Comparison of ENCODE assay signal across 8 cellular contexts in genomic region chr14:21092147-21093011, GRCh38. TPM values are rescaled to one million over a fixed set of nuclear protein-coding genes. Genes with fewer than 3 reads are reported as not detected.
DNase-seq lines count a peak whose midpoint lies in the region; ATAC-seq, FAIRE-seq and TF ChIP-seq lines count a peak whose summit lies in the region.

No MANE protein-coding gene starts in this region.

- no peaks in the 10 kb centered on the region for H3K9me3 ChIP-seq in adrenal gland (replicated peaks in 1 of 3)
- H3K9me3 ChIP-seq in right cardiac atrium (ENCODE audit: control insufficient read depth, low read length), result no peaks in the 10 kb centered on the region
- no peaks in the 10 kb centered on the region for H3K9me3 ChIP-seq in gastrocnemius medialis

- in situ Hi-C loops in gastrocnemius medialis (cut with MboI; ENCODE audit: low sequenced_read_pairs in 4 of 4), result loop anchor here in 2 of 4 donors (10.0 kb wide), 1 partner anchor 78 kb away; no protein-coding TSS in a partner anchor

- H3K27me3 ChIP-seq in adrenal gland (no peaks in the 10 kb centered on the region), right cardiac atrium (ENCODE audit: control insufficient read depth, insufficient read depth) (no peaks in the 10 kb centered on the region), gastrocnemius medialis (no peaks in the 10 kb centered on the region)

- TF ChIP-seq POLR2A in adrenal gland (IDR thresholded peaks at IDR 0.05) (peak in 1 of 2 donors; percentile 31), gastrocnemius medialis (IDR thresholded peaks at IDR 0.05) (no peak)

- no peak for FAIRE-seq in HTR-8/SVneo (lab: Jason Lieb, UNC)

- peak overlapping the region in 3 of 5 donors; percentile 24 to 79 (median 68) for H3K27ac ChIP-seq in adrenal gland
- no peak overlapping the region for H3K27ac ChIP-seq in right cardiac atrium (ENCODE audit: low read length)
- peak overlapping the region in 2 of 4 donors; percentile 33 to 63 for H3K27ac ChIP-seq in gastrocnemius medialis

- intact Hi-C loops in adrenal gland (cut with DNase I) (loop anchor here (5.0 kb wide), 2 partner anchors 70 to 75 kb away; no protein-coding TSS in a partner anchor), right cardiac atrium (cut with DNase I) (loop anchor here (2.0 to 5.0 kb wide), 3 partner anchors 75 to 80 kb away; no protein-coding TSS in a partner anchor), gastrocnemius medialis (cut with DNase I; ENCODE audit: low total_unique reads) (loop anchor here (1.0 kb wide), 3 partner anchors 12 to 78 kb away; no protein-coding TSS in a partner anchor)

- H3K4me1 ChIP-seq in adrenal gland (replicated peaks in 1 of 2) (peaks cover 13 to 39% of the 10 kb centered on the region in 2 donors), right cardiac atrium (ENCODE audit: control insufficient read depth, insufficient read depth, low read length) (peaks cover 3% of the 10 kb centered on the region), gastrocnemius medialis (peaks cover 2 to 13% of the 10 kb centered on the region in 2 donors)

- H3K36me3 ChIP-seq in adrenal gland (replicated peaks in 1 of 2) (peaks cover 0 to 58% of the 10 kb centered on the region in 2 donors), gastrocnemius medialis (peaks cover 0 to 35% of the 10 kb centered on the region in 2 donors)

- WGBS in adrenal gland, 4 donors, result 39 to 71% (median 43%) methylated on average over 7 to 70 of the region's 70 CpGs
- 49% methylated on average over 70 of the region's 70 CpGs for WGBS in right cardiac atrium

- ATAC-seq in GM21360 (IDR thresholded peaks at IDR 0.05; ENCODE audit: unreplicated experiment) (peak; percentile 78), right cardiac atrium (peak; percentile 72 to 84), gastrocnemius medialis (peak; percentile 70 to 84)

- TF ChIP-seq CTCF in adrenal gland (IDR thresholded peaks at IDR 0.05), result peak; percentile 99 to 100 (median 100)
- TF ChIP-seq CTCF in gastrocnemius medialis (IDR thresholded peaks at IDR 0.05 in 4 of 5, conservative IDR thresholded peaks at IDR 0.05 in 1 of 5), result peak; percentile 100

- H3K4me3 ChIP-seq in adrenal gland (no peak overlapping the region), right cardiac atrium (ENCODE audit: low read length) (no peak overlapping the region), gastrocnemius medialis (no peak overlapping the region)

- DNase-seq in DMS79 (lab: John Stamatoyannopoulos, UW), result peak; percentile 62
- peak; percentile 54 for DNase-seq in HTR-8/SVneo (ENCODE audit: insufficient read length, low spot score)
- peak; percentile 81 to 91 (median 87) for DNase-seq in T-helper 1 cell
- DNase-seq in adrenal gland, result peak; percentile 81 to 95 (median 90)
- DNase-seq in right cardiac atrium, result peak; percentile 84 to 95 (median 95)
- DNase-seq in gastrocnemius medialis, result peak; percentile 64 to 74
- no peak for DNase-seq in SW480 (ENCODE audit: low spot score)

RNA-seq across cellular contexts. Expression of gene ZNF219, which starts 6.1 kb away (rescaled TPM):
- 100 to 1,000 TPM in 6 of 8 donors, 10 to 100 TPM in 2; 81.8 to 169 (median 113) TPM for total RNA-seq in adrenal gland
- 10 to 100 TPM; 14.8 to 97.2 (median 85.8) TPM for polyA plus RNA-seq in adrenal gland
- total RNA-seq in right cardiac atrium, result 10 to 100 TPM; 49.1 to 62.4 (median 56.1) TPM
- 68.6 TPM for polyA plus RNA-seq in right cardiac atrium
- total RNA-seq in gastrocnemius medialis, result 10 to 100 TPM; 25.9 to 48.9 (median 43.9) TPM

RNA-seq across cellular contexts. Expression of gene TMEM253, which starts 8.5 kb away (rescaled TPM):
- 1 to 10 TPM in 5 of 8 donors, under 1 TPM in 2, not detected in 1; 0.55 to 3.9 (median 1.1) TPM for total RNA-seq in adrenal gland
- 1 to 10 TPM; 2.6 to 8.8 (median 8.0) TPM for polyA plus RNA-seq in adrenal gland
- total RNA-seq in right cardiac atrium, result under 1 TPM; 0.28 to 0.63 (median 0.29) TPM
- polyA plus RNA-seq in right cardiac atrium, result 0.57 TPM
- under 1 TPM in 2 of 4 donors, not detected in 2; 0.19 to 0.35 TPM for total RNA-seq in gastrocnemius medialis

RNA-seq across cellular contexts. Expression of gene ARHGEF40, which starts 22.3 kb away (rescaled TPM):
- total RNA-seq in adrenal gland (100 to 1,000 TPM; 108 to 258 (median 151) TPM), right cardiac atrium (10 to 100 TPM; 19.8 to 25.8 (median 21.0) TPM), gastrocnemius medialis (10 to 100 TPM; 10.4 to 15.7 (median 12.9) TPM)
- polyA plus RNA-seq in adrenal gland (100 to 1,000 TPM; 126 to 148 (median 137) TPM), right cardiac atrium (15.1 TPM)

RNA-seq across cellular contexts. Expression of gene RNASE8, which starts 34.8 kb away (rescaled TPM):
- not detected for total RNA-seq in adrenal gland
- not detected for polyA plus RNA-seq in adrenal gland
- total RNA-seq in right cardiac atrium, result not detected
- not detected for polyA plus RNA-seq in right cardiac atrium
- total RNA-seq in gastrocnemius medialis, result not detected

RNA-seq across cellular contexts. Expression of gene RNASE7, which starts 50.2 kb away (rescaled TPM):
- under 1 TPM in 1 of 8 donors, not detected in 7; 0.34 TPM for total RNA-seq in adrenal gland
- polyA plus RNA-seq in adrenal gland, result under 1 TPM in 1 of 3 donors, not detected in 2; 0.20 TPM
- total RNA-seq in right cardiac atrium, result not detected
- polyA plus RNA-seq in right cardiac atrium, result not detected
- under 1 TPM in 1 of 4 donors, not detected in 3; 0.55 TPM for total RNA-seq in gastrocnemius medialis

Comparison
In these comparisons a context has a peak if more than half of its experiments do, and no peak if none do; other contexts are left out.
1. RNA of gene ARHGEF40, which starts 22.3 kb away (total RNA-seq): 108 to 258 TPM in adrenal gland; 19.8 to 25.8 TPM in right cardiac atrium and 10.4 to 15.7 TPM in gastrocnemius medialis; every median in the first group is over 4 times any median in the second.
2. Peak in every context shown above with its lines, with median percentiles within 50 percentile points of each other: ATAC-seq.